In genomic region chr7:25583655-25584054, GRCh38 we compare ENCODE assay signal across 15 cellular contexts.
DNase-seq lines count a peak whose midpoint lies in the region; ATAC-seq, FAIRE-seq and TF ChIP-seq lines count a peak whose summit lies in the region.
"Had no signal": no experiment of that assay in that cellular context is flagged by ENCODE, and none has a peak within 500 bp of the region (broad histone marks: within the 10 kb centered on the region; RNA-seq: fewer than 3 reads in every experiment).

No MANE protein-coding gene starts in this region.

- H4K12ac ChIP-seq in trophoblast cell (ENCODE audit: low read depth, low read length): no peak overlapping the region

- peaks cover 3% of the 10 kb centered on the region for H3K79me1 ChIP-seq in trophoblast cell (ENCODE audit: low read length)

- H3K27ac ChIP-seq in right cardiac atrium (ENCODE audit: low read length): no peak overlapping the region
- H3K27ac ChIP-seq in esophagus muscularis mucosa (replicated peaks in 1 of 4): no peak overlapping the region
- no peak overlapping the region for H3K27ac ChIP-seq in trophoblast cell (ENCODE audit: low read depth, low read length)
- H3K27ac ChIP-seq: HL-60 had no signal

- ATAC-seq in Right ventricle myocardium inferior (peak; percentile 58), right cardiac atrium (no peak), GM19324 (IDR thresholded peaks at IDR 0.05; ENCODE audit: low FRiP score, unreplicated experiment) (no peak)
- ATAC-seq: HCT116 had no signal

- no peaks in the 10 kb centered on the region for H3K9me3 ChIP-seq in right cardiac atrium (ENCODE audit: control insufficient read depth, low read length)
- H3K9me3 ChIP-seq in esophagus muscularis mucosa: no peaks in the 10 kb centered on the region
- H3K9me3 ChIP-seq in trophoblast cell (ENCODE audit: insufficient read depth, low read depth, low read length): no peaks in the 10 kb centered on the region

- H4K91ac ChIP-seq in trophoblast cell (ENCODE audit: low read depth, low read length): peak overlapping the region; percentile 18

- H4K8ac ChIP-seq in trophoblast cell (ENCODE audit: low read depth, low read length): no peak overlapping the region

- no peak overlapping the region for H2BK120ac ChIP-seq in trophoblast cell (ENCODE audit: insufficient read depth, low read length, poor library complexity)

- no peak for DNase-seq in Right ventricle myocardium inferior (ENCODE audit: missing footprints)
- no peak for DNase-seq in right cardiac atrium
- peak; percentile 38 for DNase-seq in CD1c-positive myeloid dendritic cell (ENCODE audit: extremely low spot score)
- peak; percentile 47 for DNase-seq in esophagus muscularis mucosa (ENCODE audit: extremely low spot score)
- DNase-seq in trophoblast cell: no peak
- DNase-seq in NCI-H146 treated with DMSO at 0.1 percent for 48 hours (lab: John Stamatoyannopoulos, UW; ENCODE audit: unreplicated experiment): no peak
- no peak for DNase-seq in RCC 7860 (ENCODE audit: low spot score)
- DNase-seq: 8988T; CD4-positive, alpha-beta memory T cell; DND-41; GF-D8 had no signal

- H3K36me3 ChIP-seq in esophagus muscularis mucosa: no peaks in the 10 kb centered on the region
- no peaks in the 10 kb centered on the region for H3K36me3 ChIP-seq in trophoblast cell (ENCODE audit: control insufficient read depth in 1 of 2, insufficient read depth in 2 of 2, low read length in 2 of 2)

- H3K9ac ChIP-seq in trophoblast cell (ENCODE audit: low read length): no peak overlapping the region

- TF ChIP-seq CTCF in esophagus muscularis mucosa (IDR thresholded peaks at IDR 0.05): no peak

- no peak overlapping the region for H2AK5ac ChIP-seq in trophoblast cell (ENCODE audit: low read length)

- no peak overlapping the region for H2AFZ ChIP-seq in trophoblast cell (ENCODE audit: insufficient read depth, low read length, poor library complexity)

- no peak overlapping the region for H3K18ac ChIP-seq in trophoblast cell (ENCODE audit: low read length)

- intact Hi-C loops in Right ventricle myocardium inferior (cut with DNase I): no loop called here
- intact Hi-C loops in right cardiac atrium (cut with DNase I): no loop called here
- intact Hi-C loops in esophagus muscularis mucosa (cut with DNase I): no loop called here

- no peak overlapping the region for H3K14ac ChIP-seq in trophoblast cell (ENCODE audit: low read length)

- H3K23ac ChIP-seq in trophoblast cell (ENCODE audit: low read length): no peak overlapping the region

- H3K27me3 ChIP-seq in right cardiac atrium (ENCODE audit: control insufficient read depth, insufficient read depth) (no peaks in the 10 kb centered on the region), esophagus muscularis mucosa (no peaks in the 10 kb centered on the region), trophoblast cell (ENCODE audit: insufficient read depth, low read length) (no peaks in the 10 kb centered on the region)

- no peak overlapping the region for H2BK12ac ChIP-seq in trophoblast cell (ENCODE audit: low read length)

- 85% methylated on average over 3 of the region's 3 CpGs for WGBS in right cardiac atrium
- 90% methylated on average over 3 of the region's 3 CpGs for WGBS in esophagus muscularis mucosa
- no CpG with 5 or more reads among the region's 3 CpGs for WGBS in trophoblast cell (ENCODE audit: extremely low coverage, insufficient coverage, insufficient read length)

- TF ChIP-seq EP300 in esophagus muscularis mucosa (IDR thresholded peaks at IDR 0.05): no peak

- FAIRE-seq in RCC 7860 (lab: Jason Lieb, UNC): no peak
- FAIRE-seq: H54 had no signal

- H3K4me3 ChIP-seq in right cardiac atrium (ENCODE audit: low read length) (no peak overlapping the region), esophagus muscularis mucosa (no peak overlapping the region), trophoblast cell (ENCODE audit: low read depth, low read length) (no peak overlapping the region)

- TF ChIP-seq POLR2A in esophagus muscularis mucosa (IDR thresholded peaks at IDR 0.05; ENCODE audit: low read depth): no peak

- H3K4me2 ChIP-seq in trophoblast cell (ENCODE audit: low read length): no peak overlapping the region

- no peak overlapping the region for H2BK5ac ChIP-seq in trophoblast cell (ENCODE audit: low read depth, low read length, poor library complexity)

- H3K4ac ChIP-seq in trophoblast cell (ENCODE audit: low read depth, low read length): no peak overlapping the region

- H3K4me1 ChIP-seq in right cardiac atrium (ENCODE audit: control insufficient read depth, insufficient read depth, low read length) (no peaks in the 10 kb centered on the region), esophagus muscularis mucosa (no peaks in the 10 kb centered on the region), trophoblast cell (ENCODE audit: control insufficient read depth in 1 of 2, insufficient read depth in 2 of 2, low read length in 2 of 2) (peaks cover 0 to 2% of the 10 kb centered on the region in 2 experiments)

- no peaks in the 10 kb centered on the region for H3K79me2 ChIP-seq in trophoblast cell (ENCODE audit: control insufficient read depth, insufficient read depth, low read length, poor library complexity)

Comparison
In these comparisons a context has a peak if more than half of its experiments do, and no peak if none do; other contexts are left out.
1. DNase-seq: peak in CD1c-positive myeloid dendritic cell (single experiment) and esophagus muscularis mucosa (single experiment); none in Right ventricle myocardium inferior (single experiment), right cardiac atrium (0 of 3), trophoblast cell (0 of 2), NCI-H146 treated with DMSO at 0.1 percent for 48 hours (single experiment) and RCC 7860 (single experiment).